10 cellular contexts compared by ENCODE assay signal in genomic region chr1:200075938-200076546, GRCh38. TPM values are rescaled to one million over a fixed set of nuclear protein-coding genes. Genes with fewer than 3 reads are reported as not detected.
DNase-seq lines count a peak whose midpoint lies in the region; ATAC-seq and TF ChIP-seq lines count a peak whose summit lies in the region.
"Had no signal": no experiment of that assay in that cellular context is flagged by ENCODE, and none has a peak within 500 bp of the region (broad histone marks: within the 10 kb centered on the region; RNA-seq: fewer than 3 reads in every experiment).

No MANE protein-coding gene starts in this region.

- H3K4me3 ChIP-seq in epithelial cell of esophagus (ENCODE audit: low read length) = no peak overlapping the region
- H3K4me3 ChIP-seq in mesodermal cell (ENCODE audit: extremely low read depth, insufficient read depth, low read length, poor library complexity, severe bottlenecking) = no peak overlapping the region
- H3K4me3 ChIP-seq in suprapubic skin = no peak overlapping the region

- no peaks in the 10 kb centered on the region for H3K9me3 Mint-ChIP-seq in natural killer cell
- H3K9me3 Mint-ChIP-seq: activated CD4-positive, alpha-beta memory T cell treated with anti-CD3 and anti-CD28 coated beads for 36 hours had no signal

- H3K4me3 Mint-ChIP-seq in natural killer cell = no peak overlapping the region
- H3K4me3 Mint-ChIP-seq: activated CD4-positive, alpha-beta memory T cell treated with anti-CD3 and anti-CD28 coated beads for 36 hours had no signal

- no peak overlapping the region for H3K27ac Mint-ChIP-seq in natural killer cell
- H3K27ac Mint-ChIP-seq: activated CD4-positive, alpha-beta memory T cell treated with anti-CD3 and anti-CD28 coated beads for 36 hours had no signal

- intact Hi-C loops in natural killer cell (cut with micrococcal nuclease) = no loop called here

- TF ChIP-seq EP300 in suprapubic skin (IDR thresholded peaks at IDR 0.05) = no peak

- no peak for TF ChIP-seq CTCF in epithelial cell of esophagus (IDR thresholded peaks at IDR 0.05; ENCODE audit: insufficient read depth, low read depth, low read length, missing control alignments)
- no peak for TF ChIP-seq CTCF in natural killer cell (IDR thresholded peaks at IDR 0.05)
- TF ChIP-seq CTCF in suprapubic skin (IDR thresholded peaks at IDR 0.05) = no peak

- ATAC-seq in natural killer cell (no peak), HG02588 (IDR thresholded peaks at IDR 0.05; ENCODE audit: unreplicated experiment) (no peak)

- H3K36me3 Mint-ChIP-seq in natural killer cell = no peaks in the 10 kb centered on the region
- H3K36me3 Mint-ChIP-seq: activated CD4-positive, alpha-beta memory T cell treated with anti-CD3 and anti-CD28 coated beads for 36 hours had no signal

- H3K4me1 ChIP-seq in mesodermal cell (ENCODE audit: control insufficient read depth, insufficient read depth, low read length, poor library complexity, severe bottlenecking) = peaks cover 7% of the 10 kb centered on the region
- H3K4me1 ChIP-seq in suprapubic skin = no peaks in the 10 kb centered on the region

- H3K27ac ChIP-seq in mesodermal cell (ENCODE audit: low read depth, low read length, severe bottlenecking) = peak overlapping the region; percentile 65
- no peak overlapping the region for H3K27ac ChIP-seq in suprapubic skin

- TF ChIP-seq POLR2A in suprapubic skin (IDR thresholded peaks at IDR 0.05) = no peak

- H3K27me3 ChIP-seq in suprapubic skin = peaks cover 22% of the 10 kb centered on the region

- H3K36me3 ChIP-seq in mesodermal cell (ENCODE audit: control insufficient read depth, insufficient read depth, low read length) (no peaks in the 10 kb centered on the region), suprapubic skin (no peaks in the 10 kb centered on the region)

- H3K4me1 Mint-ChIP-seq in natural killer cell = peaks cover 10 to 11% of the 10 kb centered on the region in 2 donors

- H3K9me3 ChIP-seq in mesodermal cell (ENCODE audit: control insufficient read depth, low read length) = no peaks in the 10 kb centered on the region
- H3K9me3 ChIP-seq in suprapubic skin = no peaks in the 10 kb centered on the region

- H3K27me3 Mint-ChIP-seq in natural killer cell (ENCODE audit: low read depth in 2 of 2) = peaks cover 15 to 53% of the 10 kb centered on the region in 2 donors

- DNase-seq in AG20443 (ENCODE audit: low spot score) (peak; percentile 59), NCI-H1048 (lab: John Stamatoyannopoulos, UW) (peak; percentile 87), epithelial cell of esophagus (ENCODE audit: low read depth) (peak; percentile 71), natural killer cell (no peak), suprapubic skin (ENCODE audit: low spot score in 2 of 2) (no peak), middle frontal gyrus (ENCODE audit: extremely low spot score, low spot score) (no peak)
- DNase-seq: activated CD4-positive, alpha-beta memory T cell treated with anti-CD3 and anti-CD28 coated beads for 36 hours; GF-D8 had no signal

- 69 to 72% methylated on average over 4 to 5 of the region's 9 CpGs for WGBS in mesodermal cell (ENCODE audit: insufficient coverage in 2 of 2), 2 experiments
- 22% methylated on average over 9 of the region's 9 CpGs for WGBS in suprapubic skin

RNA-seq across cellular contexts. Expression of gene NR5A2, which starts 48.5 kb away (rescaled TPM):
- polyA plus RNA-seq in mesodermal cell (2013, experiment 1 of 2) = 1.4 TPM
- polyA plus RNA-seq in mesodermal cell (2013, experiment 2 of 2) = 1.5 TPM
- not detected for total RNA-seq in natural killer cell
- total RNA-seq in suprapubic skin = 1 to 10 TPM in 2 of 4 donors, under 1 TPM in 2; 0.49 to 3.3 (median 0.96) TPM
- total RNA-seq: activated CD4-positive, alpha-beta memory T cell treated with anti-CD3 and anti-CD28 coated beads for 36 hours had no signal

Comparison
In these comparisons a context has a peak if more than half of its experiments do, and no peak if none do; other contexts are left out.
1. DNase-seq: peak in AG20443 (single experiment), NCI-H1048 (single experiment) and epithelial cell of esophagus (single experiment); none in natural killer cell (single experiment), suprapubic skin (0 of 2) and middle frontal gyrus (single experiment).